ENCODE assay signal across 14 cellular contexts in genomic region chr2:8661736-8662135, GRCh38. TPM values are rescaled to one million over a fixed set of nuclear protein-coding genes. Genes with fewer than 3 reads are reported as not detected.
DNase-seq lines count a peak whose midpoint lies in the region; ATAC-seq and TF ChIP-seq lines count a peak whose summit lies in the region.
"Had no signal": no experiment of that assay in that cellular context is flagged by ENCODE, and none has a peak within 500 bp of the region (broad histone marks: within the 10 kb centered on the region; RNA-seq: fewer than 3 reads in every experiment).

No MANE protein-coding gene starts in this region.

- intact Hi-C loops in uterus (cut with DNase I; ENCODE audit: low total_unique reads): no loop called here

- H3K36me3 Mint-ChIP-seq in activated CD4-positive, alpha-beta memory T cell treated with anti-CD3 and anti-CD28 coated beads, Interleukin-2, amount 10 ng/mL, durations not matched to agents 7 days and 5 days (ENCODE audit: low read depth): no peaks in the 10 kb centered on the region

- H3K9me3 ChIP-seq in fibroblast of lung (ENCODE audit: control insufficient read depth, insufficient read depth, low read depth, low read length): no peaks in the 10 kb centered on the region
- no peaks in the 10 kb centered on the region for H3K9me3 ChIP-seq in muscle layer of duodenum (ENCODE audit: control insufficient read depth in 1 of 2, low read length in 2 of 2)
- no peaks in the 10 kb centered on the region for H3K9me3 ChIP-seq in uterus
- H3K9me3 ChIP-seq: mucosa of descending colon, right lobe of liver had no signal

- H3K36me3 ChIP-seq in fibroblast of lung (ENCODE audit: control insufficient read depth, insufficient read depth, low read length): no peaks in the 10 kb centered on the region
- H3K36me3 ChIP-seq in muscle layer of duodenum (ENCODE audit: control insufficient read depth in 1 of 2, insufficient read depth in 2 of 2, low read length in 2 of 2): no peaks in the 10 kb centered on the region
- no peaks in the 10 kb centered on the region for H3K36me3 ChIP-seq in uterus
- H3K36me3 ChIP-seq: right lobe of liver had no signal

- H3K9ac ChIP-seq in fibroblast of lung (ENCODE audit: insufficient read depth, low read length): no peak overlapping the region

- peak overlapping the region; percentile 68 for H3K4me2 ChIP-seq in fibroblast of lung (ENCODE audit: extremely low read depth, insufficient read depth, low read length)

- H3K27ac Mint-ChIP-seq in activated CD4-positive, alpha-beta memory T cell treated with anti-CD3 and anti-CD28 coated beads, Interleukin-2, amount 10 ng/mL, durations not matched to agents 7 days and 5 days: no peak overlapping the region
- H3K27ac Mint-ChIP-seq: IgD-negative memory B cell had no signal

- peaks cover 3% of the 10 kb centered on the region for H3K27me3 Mint-ChIP-seq in activated CD4-positive, alpha-beta memory T cell treated with anti-CD3 and anti-CD28 coated beads, Interleukin-2, amount 10 ng/mL, durations not matched to agents 7 days and 5 days

- H3K27ac ChIP-seq in fibroblast of lung (ENCODE audit: insufficient read depth, low read length): peak overlapping the region; percentile 58
- peak overlapping the region; percentile 33 for H3K27ac ChIP-seq in muscle layer of duodenum (ENCODE audit: low read length)
- H3K27ac ChIP-seq in uterus: peak overlapping the region; percentile 20 to 49
- H3K27ac ChIP-seq: right lobe of liver had no signal

- CTCF ChIA-PET in activated CD4-positive, alpha-beta memory T cell treated with anti-CD3 and anti-CD28 coated beads, Interleukin-2, amount 10 ng/mL, durations not matched to agents 7 days and 5 days (lab: Charles Lee): no interaction called here

- TF ChIP-seq CTCF in fibroblast of lung (conservative IDR thresholded peaks at IDR 0.05 in 1 of 2, IDR thresholded peaks at IDR 0.05 in 1 of 2; ENCODE audit: low read depth in 1 of 2, low read length in 2 of 2) (no peak), uterus (IDR thresholded peaks at IDR 0.05) (no peak)

- POLR2A ChIA-PET in activated CD4-positive, alpha-beta memory T cell treated with anti-CD3 and anti-CD28 coated beads, Interleukin-2, amount 10 ng/mL, durations not matched to agents 7 days and 5 days (lab: Charles Lee): no interaction called here

- no peak overlapping the region for H3K4me3 Mint-ChIP-seq in activated CD4-positive, alpha-beta memory T cell treated with anti-CD3 and anti-CD28 coated beads, Interleukin-2, amount 10 ng/mL, durations not matched to agents 7 days and 5 days
- H3K4me3 Mint-ChIP-seq: IgD-negative memory B cell had no signal

- no peak for ATAC-seq in GM19395 (IDR thresholded peaks at IDR 0.05; ENCODE audit: unreplicated experiment)
- ATAC-seq: right lobe of liver had no signal

- no peaks in the 10 kb centered on the region for H3K79me2 ChIP-seq in fibroblast of lung (ENCODE audit: control insufficient read depth, insufficient read depth, low read length)

- H3K4me3 ChIP-seq in fibroblast of lung (replicated peaks in 1 of 4; ENCODE audit: control extremely low read depth in 1 of 4, insufficient read depth in 1 of 4, low read depth in 3 of 4, low read length in 4 of 4) (no peak overlapping the region), muscle layer of duodenum (ENCODE audit: low read depth in 1 of 2, low read length in 2 of 2) (no peak overlapping the region), uterus (no peak overlapping the region)
- H3K4me3 ChIP-seq: mucosa of descending colon, right lobe of liver had no signal

- H3K4me1 Mint-ChIP-seq in activated CD4-positive, alpha-beta memory T cell treated with anti-CD3 and anti-CD28 coated beads, Interleukin-2, amount 10 ng/mL, durations not matched to agents 7 days and 5 days: peaks cover 18% of the 10 kb centered on the region
- H3K4me1 Mint-ChIP-seq: IgD-negative memory B cell had no signal

- H3K4me1 ChIP-seq in fibroblast of lung (ENCODE audit: control insufficient read depth, extremely low read depth, insufficient read depth, low read length) (peaks cover 13% of the 10 kb centered on the region), muscle layer of duodenum (ENCODE audit: control insufficient read depth in 1 of 2, insufficient read depth in 2 of 2, low read length in 2 of 2) (no peaks in the 10 kb centered on the region), uterus (no peaks in the 10 kb centered on the region)

- no peaks in the 10 kb centered on the region for H4K20me1 ChIP-seq in fibroblast of lung (ENCODE audit: control insufficient read depth, extremely low read depth, insufficient read depth, low read length)

- peak overlapping the region; percentile 6 for H2AFZ ChIP-seq in fibroblast of lung (ENCODE audit: low read length)

- peak; percentile 75 for DNase-seq in NCI-H82 (lab: John Stamatoyannopoulos, UW)
- DNase-seq in NCI-H82 treated with DMSO at 0.1 percent for 48 hours (lab: John Stamatoyannopoulos, UW; ENCODE audit: unreplicated experiment): no peak
- peak; percentile 53 to 61 for DNase-seq in fibroblast of lung (ENCODE audit: low read depth in 2 of 2)
- peak; percentile 52 to 65 for DNase-seq in uterus
- no peak for DNase-seq in stimulated activated CD8-positive, alpha-beta memory T cell treated with anti-CD3 and anti-CD28 coated beads, Interleukin-4, amount 100 ng/mL, for 48 hours
- DNase-seq in activated CD4-positive, alpha-beta memory T cell treated with anti-CD3 and anti-CD28 coated beads, Interleukin-2, amount 10 ng/mL, durations not matched to agents 7 days and 5 days: no peak
- DNase-seq: activated CD4-positive, alpha-beta T cell treated with anti-CD3 and anti-CD28 coated beads, Interleukin-2, amount 50 U/mL, for 4 hours; mucosa of descending colon; NCI-H1417; NCI-H526 had no signal

- H3K27me3 ChIP-seq in fibroblast of lung (ENCODE audit: control insufficient read depth, insufficient read depth, low read length) (no peaks in the 10 kb centered on the region), muscle layer of duodenum (ENCODE audit: low read depth, low read length) (no peaks in the 10 kb centered on the region), uterus (no peaks in the 10 kb centered on the region)
- H3K27me3 ChIP-seq: right lobe of liver had no signal

- no peak for TF ChIP-seq POLR2A in uterus (IDR thresholded peaks at IDR 0.05)

- H3K9me3 Mint-ChIP-seq in activated CD4-positive, alpha-beta memory T cell treated with anti-CD3 and anti-CD28 coated beads, Interleukin-2, amount 10 ng/mL, durations not matched to agents 7 days and 5 days: no peaks in the 10 kb centered on the region
- H3K9me3 Mint-ChIP-seq: IgD-negative memory B cell had no signal

RNA-seq across cellular contexts. Expression of gene ID2, which starts 20.1 kb away (rescaled TPM):
- total RNA-seq in fibroblast of lung (66.6 and 150 TPM in 2 replicates), uterus (100 to 1,000 TPM in 2 of 4 donors, 10 to 100 TPM in 2; 36.9 to 341 (median 176) TPM)
- polyA plus RNA-seq in fibroblast of lung: 23.1 and 92.5 TPM in 2 replicates
- 19.0 and 59.9 TPM in 2 replicates for polyA plus RNA-seq in fibroblast of lung (2012)
- polyA minus RNA-seq in fibroblast of lung (ENCODE audit: low replicate concordance): 20.2 and 61.7 TPM in 2 replicates
- 100 to 1,000 TPM; 299 to 324 TPM for total RNA-seq in activated CD4-positive, alpha-beta memory T cell treated with anti-CD3 and anti-CD28 coated beads, Interleukin-2, amount 10 ng/mL, durations not matched to agents 7 days and 5 days

Comparison
In these comparisons a context has a peak if more than half of its experiments do, and no peak if none do; other contexts are left out.
1. DNase-seq: peak in NCI-H82 (single experiment), fibroblast of lung (2 of 2) and uterus (2 of 2); none in NCI-H82 treated with DMSO at 0.1 percent for 48 hours (single experiment), stimulated activated CD8-positive, alpha-beta memory T cell treated with anti-CD3 and anti-CD28 coated beads, Interleukin-4, amount 100 ng/mL, for 48 hours (single experiment) and activated CD4-positive, alpha-beta memory T cell treated with anti-CD3 and anti-CD28 coated beads, Interleukin-2, amount 10 ng/mL, durations not matched to agents 7 days and 5 days (single experiment).
2. Peak in every context shown above with its lines, with median percentiles within 50 percentile points of each other: H3K27ac ChIP-seq.